Comparison of ENCODE assay signal across 1 cellular context in genomic region chr19:11195169-11195568, GRCh38.
TF ChIP-seq lines count a peak whose summit lies in the region.

No MANE protein-coding gene starts in this region.

TF ChIP-seq in IMR-90, 13 proteins besides CTCF, POLR2A, EP300 and RAD21:
- no peak for TF ChIP-seq USF2 (IDR thresholded peaks at IDR 0.05; ENCODE audit: low read depth, low read length)
- no peak for TF ChIP-seq SMC3 (IDR thresholded peaks at IDR 0.05; ENCODE audit: low read depth, low read length)
- no peak for TF ChIP-seq CEBPB (IDR thresholded peaks at IDR 0.05; ENCODE audit: low read depth, low read length)
- TF ChIP-seq BHLHE40 (IDR thresholded peaks at IDR 0.05; ENCODE audit: low read depth, low read length), result no peak
- TF ChIP-seq RFX5 (IDR thresholded peaks at IDR 0.05; ENCODE audit: low read depth, low read length), result no peak
- no peak for TF ChIP-seq ELK1 (IDR thresholded peaks at IDR 0.05; ENCODE audit: borderline replicate concordance, low read depth, low read length)
- TF ChIP-seq CHD1 (IDR thresholded peaks at IDR 0.05; ENCODE audit: low read depth, low read length), result no peak
- no peak for TF ChIP-seq NFE2L2 (IDR thresholded peaks at IDR 0.05; ENCODE audit: low read depth, low read length)
- no peak for TF ChIP-seq MXI1 (IDR thresholded peaks at IDR 0.05; ENCODE audit: borderline replicate concordance, low read depth, low read length)
- no peak for TF ChIP-seq MAZ (IDR thresholded peaks at IDR 0.05; ENCODE audit: borderline replicate concordance, low read depth, low read length)
- no peak for TF ChIP-seq MAFK (IDR thresholded peaks at IDR 0.05; ENCODE audit: low read depth, low read length)
- TF ChIP-seq RCOR1 (IDR thresholded peaks at IDR 0.05; ENCODE audit: insufficient replicate concordance, low read length), result no peak
- no peak for TF ChIP-seq FOS (IDR thresholded peaks at IDR 0.05; ENCODE audit: low read depth, low read length)
